10 cellular contexts compared by ENCODE assay signal in genomic region chr12:130748786-130749185, GRCh38. TPM values are rescaled to one million over a fixed set of nuclear protein-coding genes. Genes with fewer than 3 reads are reported as not detected.
"Had no signal": no experiment of that assay in that cellular context is flagged by ENCODE, and none has a peak within 500 bp of the region (broad histone marks: within the 10 kb centered on the region; RNA-seq: fewer than 3 reads in every experiment).

No MANE protein-coding gene starts in this region.

- H3K36me3 Mint-ChIP-seq: naive B cell; naive thymus-derived CD8-positive, alpha-beta T cell; natural killer cell treated with Interleukin-12 subunit alpha and Interleukin-12 subunit beta and Interleukin-15 and Interleukin-18, amount 100 ng/mL, for 72 hours; stimulated activated memory B cell treated with anti-CD40 and anti-IgM and Interleukin-4, amounts not matched to agents 10 μg/mL and 1 μg/mL and 100 μg/mL, for 72 hours had no signal

- H3K4me3 Mint-ChIP-seq: naive B cell; natural killer cell treated with Interleukin-12 subunit alpha and Interleukin-12 subunit beta and Interleukin-15 and Interleukin-18, amount 100 ng/mL, for 72 hours; nephron progenitor cell; neural crest cell; stimulated activated memory B cell treated with anti-CD40 and anti-IgM and Interleukin-4, amounts not matched to agents 10 μg/mL and 1 μg/mL and 100 μg/mL, for 72 hours; stimulated activated naive CD8-positive, alpha-beta T cell treated with anti-CD3 and anti-CD28 coated beads, Interleukin-15, amount 100 ng/mL, for 72 hours had no signal

- H3K9me3 Mint-ChIP-seq: natural killer cell treated with Interleukin-12 subunit alpha and Interleukin-12 subunit beta and Interleukin-15 and Interleukin-18, amount 100 ng/mL, for 72 hours; neural crest cell; stimulated activated naive CD8-positive, alpha-beta T cell treated with anti-CD3 and anti-CD28 coated beads, Interleukin-15, amount 100 ng/mL, for 72 hours had no signal

- H3K27ac Mint-ChIP-seq: naive B cell; natural killer cell treated with Interleukin-12 subunit alpha and Interleukin-12 subunit beta and Interleukin-15 and Interleukin-18, amount 100 ng/mL, for 72 hours; nephron progenitor cell; progenitor cell of endocrine pancreas; stimulated activated memory B cell treated with anti-CD40 and anti-IgM and Interleukin-4, amounts not matched to agents 10 μg/mL and 1 μg/mL and 100 μg/mL, for 72 hours; stimulated activated naive CD8-positive, alpha-beta T cell treated with anti-CD3 and anti-CD28 coated beads, Interleukin-15, amount 100 ng/mL, for 72 hours had no signal

RNA-seq across cellular contexts. Expression of gene RIMBP2, which starts 32.7 kb away (rescaled TPM):
- total RNA-seq: naive thymus-derived CD8-positive, alpha-beta T cell; natural killer cell treated with Interleukin-12 subunit alpha and Interleukin-12 subunit beta and Interleukin-15 and Interleukin-18, amount 100 ng/mL, for 72 hours; osteoblast had no signal
- polyA plus RNA-seq: naive thymus-derived CD8-positive, alpha-beta T cell; smooth muscle cell had no signal
